ENCODE assay signal across 13 cellular contexts in the genomic region with DNA sequence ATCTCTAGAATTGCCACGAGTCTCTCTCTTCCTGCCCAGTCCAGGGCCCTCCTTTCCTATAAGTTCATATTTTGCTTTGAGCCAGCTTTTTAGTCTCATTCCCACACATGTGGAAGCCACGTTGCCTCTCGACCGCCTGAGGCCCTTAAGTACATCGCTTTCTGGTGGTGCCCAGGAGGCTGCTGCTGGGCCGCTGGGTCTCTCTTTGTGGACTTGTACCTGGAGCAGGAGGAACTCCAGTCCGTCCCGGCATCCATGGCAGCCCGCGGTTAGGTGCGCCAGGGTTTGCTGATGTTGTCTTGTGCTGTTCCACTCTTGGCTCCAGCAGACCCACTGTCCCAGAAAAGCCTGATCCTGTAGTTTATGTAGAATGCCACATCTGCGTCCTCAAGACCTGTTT.
"Had no signal": no experiment of that assay in that cellular context is flagged by ENCODE, and none has a peak within 500 bp of the region (broad histone marks: within the 10 kb centered on the region; RNA-seq: fewer than 3 reads in every experiment).

No MANE protein-coding gene starts in this region.

- H3K4me3 ChIP-seq: cardiac muscle cell, colonic mucosa, heart left ventricle, neural progenitor cell, skin epidermis had no signal

- H3K9me3 ChIP-seq: colonic mucosa, heart left ventricle had no signal

- H3K36me3 ChIP-seq: neural progenitor cell had no signal

- H3K4me2 ChIP-seq: neural progenitor cell had no signal

- H3K27ac Mint-ChIP-seq: activated CD4-positive, alpha-beta memory T cell treated with anti-CD3 and anti-CD28 coated beads for 36 hours; activated T-cell treated with anti-CD3 and anti-CD28 coated beads, Interleukin-2, amount 50 U/mL, for 72 hours; neural progenitor cell had no signal

- ATAC-seq: activated CD4-positive, CD25-positive, alpha-beta regulatory T cell treated with anti-CD3 and anti-CD28 coated beads, Interleukin-2, amount 50 U/mL, for 24 hours; activated T-cell treated with anti-CD3 and anti-CD28 coated beads, Interleukin-2, amount 50 U/mL, for 72 hours; heart left ventricle; left lobe of liver had no signal

- H3K9me3 Mint-ChIP-seq: activated CD4-positive, alpha-beta memory T cell treated with anti-CD3 and anti-CD28 coated beads for 36 hours; activated T-cell treated with anti-CD3 and anti-CD28 coated beads, Interleukin-2, amount 50 U/mL, for 72 hours; neural progenitor cell had no signal

- H3K4me1 ChIP-seq: colonic mucosa, neural progenitor cell, parathyroid adenoma had no signal

- H3K79me2 ChIP-seq: parathyroid adenoma had no signal

- H3K27me3 ChIP-seq: cardiac muscle cell, colonic mucosa, heart left ventricle, neural progenitor cell had no signal

- H3K4me3 Mint-ChIP-seq: activated CD4-positive, alpha-beta memory T cell treated with anti-CD3 and anti-CD28 coated beads for 36 hours; activated T-cell treated with anti-CD3 and anti-CD28 coated beads, Interleukin-2, amount 50 U/mL, for 72 hours; neural progenitor cell had no signal

- H3K27ac ChIP-seq: colonic mucosa, heart left ventricle, neural progenitor cell, parathyroid adenoma, skin epidermis had no signal

- DNase-seq: activated CD4-positive, alpha-beta memory T cell treated with anti-CD3 and anti-CD28 coated beads for 36 hours; activated naive CD4-positive, alpha-beta T cell treated with Interleukin-2 at 50 U/mL for 16 hours; activated T-cell treated with anti-CD3 and anti-CD28 coated beads, Interleukin-2, amount 50 U/mL, for 72 hours; colonic mucosa; heart left ventricle; stimulated activated naive CD4-positive, alpha-beta T cell; trophoblast cell had no signal

- H3K9ac ChIP-seq: neural progenitor cell, parathyroid adenoma had no signal

- H2AFZ ChIP-seq: neural progenitor cell, parathyroid adenoma had no signal

- H3K27me3 Mint-ChIP-seq: activated CD4-positive, alpha-beta memory T cell treated with anti-CD3 and anti-CD28 coated beads for 36 hours had no signal
